Comparison of ENCODE assay signal across 20 cellular contexts in genomic region chr1:116243673-116244101, GRCh38.
DNase-seq lines count a peak whose midpoint lies in the region; ATAC-seq and TF ChIP-seq lines count a peak whose summit lies in the region.
"Had no signal": no experiment of that assay in that cellular context is flagged by ENCODE, and none has a peak within 500 bp of the region (broad histone marks: within the 10 kb centered on the region; RNA-seq: fewer than 3 reads in every experiment).

No MANE protein-coding gene starts in this region.

- H3K27me3 ChIP-seq in breast epithelium (no peaks in the 10 kb centered on the region), upper lobe of right lung (no peaks in the 10 kb centered on the region)
- H3K27me3 ChIP-seq: ovary had no signal

- H3K27ac Mint-ChIP-seq in MCF 10A (ENCODE audit: low read depth, unreplicated experiment) (no peak overlapping the region), nephron progenitor cell (peak overlapping the region; percentile 74)
- no peak overlapping the region for H3K27ac Mint-ChIP-seq in activated CD4-positive, alpha-beta memory T cell treated with anti-CD3 and anti-CD28 coated beads for 36 hours
- H3K27ac Mint-ChIP-seq: activated B cell treated with CpG ODN at 0.5 μM for 24 hours; activated CD8-positive, alpha-beta T cell treated with anti-CD3 and anti-CD28 coated beads, Interleukin-2, amount 10 ng/mL, durations not matched to agents 7 days and 5 days; activated naive CD4-positive, alpha-beta T cell treated with anti-CD3 and anti-CD28 coated beads for 36 hours; stimulated activated naive CD8-positive, alpha-beta T cell treated with anti-CD3 and anti-CD28 coated beads, Interleukin-15, amount 100 ng/mL, for 72 hours; T-helper 2 cell treated with Interferon-gamma antibody and Interleukin-4, amounts not matched to agents 5 μg/mL and 100 μg/mL, for 36 hours had no signal

- H3K36me3 Mint-ChIP-seq in MCF 10A (ENCODE audit: insufficient read depth, unreplicated experiment) (no peaks in the 10 kb centered on the region), nephron progenitor cell (ENCODE audit: low read depth) (no peaks in the 10 kb centered on the region)
- no peaks in the 10 kb centered on the region for H3K36me3 Mint-ChIP-seq in activated CD4-positive, alpha-beta memory T cell treated with anti-CD3 and anti-CD28 coated beads for 36 hours
- H3K36me3 Mint-ChIP-seq: CD4-positive, alpha-beta memory T cell had no signal

- H3K4me1 Mint-ChIP-seq in MCF 10A (ENCODE audit: insufficient read depth, unreplicated experiment) = peaks cover 14% of the 10 kb centered on the region
- H3K4me1 Mint-ChIP-seq in nephron progenitor cell = peaks cover 19% of the 10 kb centered on the region
- peaks cover 2% of the 10 kb centered on the region for H3K4me1 Mint-ChIP-seq in activated CD4-positive, alpha-beta memory T cell treated with anti-CD3 and anti-CD28 coated beads for 36 hours (ENCODE audit: low read depth)
- H3K4me1 Mint-ChIP-seq: activated B cell treated with CpG ODN at 0.5 μM for 24 hours had no signal

- H3K4me3 ChIP-seq in breast epithelium (no peak overlapping the region), upper lobe of right lung (no peak overlapping the region)
- H3K4me3 ChIP-seq: ovary, SK-N-MC had no signal

- no peaks in the 10 kb centered on the region for H3K36me3 ChIP-seq in breast epithelium
- no peaks in the 10 kb centered on the region for H3K36me3 ChIP-seq in upper lobe of right lung
- H3K36me3 ChIP-seq: ovary had no signal

- H3K9me3 ChIP-seq in breast epithelium (no peaks in the 10 kb centered on the region), upper lobe of right lung (no peaks in the 10 kb centered on the region)
- H3K9me3 ChIP-seq: ovary had no signal

- H3K4me1 ChIP-seq in breast epithelium = peaks cover 0 to 13% of the 10 kb centered on the region in 2 donors
- H3K4me1 ChIP-seq in upper lobe of right lung = peaks cover 13% of the 10 kb centered on the region

- no peak for TF ChIP-seq POLR2A in breast epithelium (IDR thresholded peaks at IDR 0.05)

- POLR2A ChIA-PET in MCF 10A (lab: Yijun Ruan, JAX) = interaction anchor here (1.0 to 1.3 kb wide), 2 partner anchors 25 to 77 kb away, joined by 3 to 4 read pairs; no protein-coding TSS in a partner anchor
- POLR2A ChIA-PET in activated CD4-positive, alpha-beta memory T cell treated with anti-CD3 and anti-CD28 coated beads for 36 hours (lab: Charles Lee) = no interaction called here

- H3K27ac ChIP-seq in breast epithelium = peak overlapping the region; percentile 59 to 72
- peak overlapping the region; percentile 69 for H3K27ac ChIP-seq in VCaP
- peak overlapping the region; percentile 58 for H3K27ac ChIP-seq in upper lobe of right lung
- H3K27ac ChIP-seq: ovary, SK-N-MC had no signal

- H3K27me3 Mint-ChIP-seq in MCF 10A (ENCODE audit: insufficient read depth, unreplicated experiment) (no peaks in the 10 kb centered on the region), nephron progenitor cell (ENCODE audit: low read depth, poor library complexity) (peaks cover 14% of the 10 kb centered on the region)
- H3K27me3 Mint-ChIP-seq in activated CD4-positive, alpha-beta memory T cell treated with anti-CD3 and anti-CD28 coated beads for 36 hours = no peaks in the 10 kb centered on the region
- H3K27me3 Mint-ChIP-seq: stimulated activated naive CD8-positive, alpha-beta T cell treated with anti-CD3 and anti-CD28 coated beads, Interleukin-15, amount 100 ng/mL, for 72 hours had no signal

- no TSS peak for BruUV-seq in MCF 10A (replicated peaks; lab: Mats Ljungman, UMichigan)

- no peak overlapping the region for H3K4me3 Mint-ChIP-seq in MCF 10A (ENCODE audit: unreplicated experiment)
- no peak overlapping the region for H3K4me3 Mint-ChIP-seq in nephron progenitor cell
- H3K4me3 Mint-ChIP-seq in activated CD4-positive, alpha-beta memory T cell treated with anti-CD3 and anti-CD28 coated beads for 36 hours = no peak overlapping the region
- H3K4me3 Mint-ChIP-seq: activated B cell treated with CpG ODN at 0.5 μM for 24 hours; activated CD8-positive, alpha-beta T cell treated with anti-CD3 and anti-CD28 coated beads, Interleukin-2, amount 10 ng/mL, durations not matched to agents 7 days and 5 days; activated naive CD4-positive, alpha-beta T cell treated with anti-CD3 and anti-CD28 coated beads for 36 hours; activated T-cell treated with anti-CD3 and anti-CD28 coated beads, Interleukin-2, amount 50 U/mL, for 4 hours; CD4-positive, alpha-beta memory T cell; stimulated activated naive CD8-positive, alpha-beta T cell treated with anti-CD3 and anti-CD28 coated beads, Interleukin-15, amount 100 ng/mL, for 72 hours; T-helper 2 cell treated with Interferon-gamma antibody and Interleukin-4, amounts not matched to agents 5 μg/mL and 100 μg/mL, for 36 hours had no signal

- CTCF ChIA-PET in MCF 10A (lab: Yijun Ruan, JAX) = interaction anchor here (1.6 kb wide), 1 partner anchor 8 kb away, joined by 4 read pairs; no protein-coding TSS in a partner anchor
- CTCF ChIA-PET in activated CD4-positive, alpha-beta memory T cell treated with anti-CD3 and anti-CD28 coated beads for 36 hours (lab: Charles Lee) = interaction anchor here (1.4 kb wide), 1 partner anchor 105 kb away, joined by 4 read pairs; no protein-coding TSS in a partner anchor

- peak; percentile 91 for ATAC-seq in upper lobe of right lung
- ATAC-seq in GM18861 (IDR thresholded peaks at IDR 0.05; ENCODE audit: unreplicated experiment) = no peak
- ATAC-seq in HG02759 (IDR thresholded peaks at IDR 0.05; ENCODE audit: unreplicated experiment) = no peak
- ATAC-seq: activated CD8-positive, alpha-beta T cell treated with anti-CD3 and anti-CD28 coated beads, Interleukin-2, amount 10 ng/mL, durations not matched to agents 7 days and 5 days; Panc1; stimulated activated naive CD8-positive, alpha-beta T cell treated with anti-CD3 and anti-CD28 coated beads, Interleukin-15, amount 100 ng/mL, for 72 hours had no signal

- peak in 1 of 2 donors; percentile 25 for DNase-seq in breast epithelium (ENCODE audit: low spot score in 2 of 2)
- no peak for DNase-seq in MCF 10A (ENCODE audit: unreplicated experiment)
- DNase-seq in nephron progenitor cell = no peak
- peak; percentile 70 for DNase-seq in upper lobe of right lung
- DNase-seq in activated CD4-positive, alpha-beta memory T cell treated with anti-CD3 and anti-CD28 coated beads for 36 hours = no peak
- DNase-seq: activated B cell treated with CpG ODN at 0.5 μM for 24 hours; activated CD8-positive, alpha-beta T cell treated with anti-CD3 and anti-CD28 coated beads, Interleukin-2, amount 10 ng/mL, durations not matched to agents 7 days and 5 days; activated naive CD4-positive, alpha-beta T cell treated with anti-CD3 and anti-CD28 coated beads for 36 hours; activated T-cell treated with anti-CD3 and anti-CD28 coated beads, Interleukin-2, amount 50 U/mL, for 4 hours; aorta; CD4-positive, alpha-beta memory T cell; left ventricle myocardium superior; ovary; stimulated activated naive CD8-positive, alpha-beta T cell treated with anti-CD3 and anti-CD28 coated beads, Interleukin-15, amount 100 ng/mL, for 72 hours had no signal

- intact Hi-C loops in breast epithelium (cut with DNase I; ENCODE audit: low total_unique reads) (no loop called here), MCF 10A (cut with micrococcal nuclease) (no loop called here), upper lobe of right lung (cut with DNase I) (no loop called here)
- intact Hi-C loops in activated CD4-positive, alpha-beta memory T cell treated with anti-CD3 and anti-CD28 coated beads for 36 hours (cut with micrococcal nuclease) = no loop called here

- no peak for TF ChIP-seq CTCF in breast epithelium (IDR thresholded peaks at IDR 0.05)
- TF ChIP-seq CTCF in MCF 10A (IDR thresholded peaks at IDR 0.05; ENCODE audit: unreplicated experiment) = no peak
- TF ChIP-seq CTCF in VCaP (conservative IDR thresholded peaks at IDR 0.05) = no peak
- no peak for TF ChIP-seq CTCF in nephron progenitor cell (IDR thresholded peaks at IDR 0.05)
- TF ChIP-seq CTCF in upper lobe of right lung (IDR thresholded peaks at IDR 0.05) = no peak

- H3K9me3 Mint-ChIP-seq in MCF 10A (ENCODE audit: unreplicated experiment) (no peaks in the 10 kb centered on the region), nephron progenitor cell (no peaks in the 10 kb centered on the region)
- H3K9me3 Mint-ChIP-seq in activated CD4-positive, alpha-beta memory T cell treated with anti-CD3 and anti-CD28 coated beads for 36 hours = no peaks in the 10 kb centered on the region
- H3K9me3 Mint-ChIP-seq: activated B cell treated with CpG ODN at 0.5 μM for 24 hours; activated naive CD4-positive, alpha-beta T cell treated with anti-CD3 and anti-CD28 coated beads for 36 hours; activated T-cell treated with anti-CD3 and anti-CD28 coated beads, Interleukin-2, amount 50 U/mL, for 4 hours; stimulated activated naive CD8-positive, alpha-beta T cell treated with anti-CD3 and anti-CD28 coated beads, Interleukin-15, amount 100 ng/mL, for 72 hours; T-helper 2 cell treated with Interferon-gamma antibody and Interleukin-4, amounts not matched to agents 5 μg/mL and 100 μg/mL, for 36 hours had no signal
